ENCODE assay signal across 7 cellular contexts in the genomic region with DNA sequence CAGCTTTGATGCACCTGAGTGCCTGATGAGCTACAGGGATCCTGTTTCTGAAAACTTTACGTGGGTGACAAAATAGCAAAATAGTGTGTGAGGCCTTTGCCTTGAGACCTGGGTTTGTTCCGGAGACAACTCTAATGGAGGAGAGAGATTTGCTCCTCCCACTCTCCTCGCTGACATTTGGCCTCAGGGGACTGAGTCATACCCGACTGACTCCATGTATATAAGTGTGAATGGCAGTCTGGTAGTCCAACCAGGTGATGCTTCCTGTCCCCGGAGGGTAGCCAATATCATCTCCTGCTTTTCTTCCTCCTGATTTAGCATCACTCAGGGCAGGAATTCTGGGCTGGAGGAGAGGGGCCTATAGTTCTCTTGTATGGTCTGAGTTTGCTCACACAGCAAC.
DNase-seq lines count a peak whose midpoint lies in the region; ATAC-seq, FAIRE-seq and TF ChIP-seq lines count a peak whose summit lies in the region.
"Not testable (repeated sequence)": the region's sequence is repeated elsewhere in the genome, so short reads cannot be mapped to it uniquely, and the experiment has no call there.

No MANE protein-coding gene starts in this region.

- not testable (repeated sequence) for H4K20me1 ChIP-seq in PC-3 (ENCODE audit: low read length); K562 (replicated peaks; ENCODE audit: control insufficient read depth, insufficient read depth, low read length); HepG2 (ENCODE audit: insufficient read depth, low read length)

- peak overlapping the region; percentile 75 for H3K27ac ChIP-seq in PC-3 (ENCODE audit: low read length)
- H3K27ac ChIP-seq in K562 (ENCODE audit: extremely low read depth, low read depth, low read length); HepG2 (ENCODE audit: extremely low read length, insufficient read depth, low read length): not testable (repeated sequence)

- POLR2A ChIA-PET in PC-3 (lab: Charles Lee; ENCODE audit: unreplicated experiment); K562 (lab: Yijun Ruan, JAX); HepG2 (lab: Yijun Ruan, JAX): not testable (repeated sequence)

- not testable (repeated sequence) for H3K36me3 ChIP-seq in PC-3 (ENCODE audit: low read depth, low read length); K562 (ENCODE audit: control insufficient read depth, insufficient read depth, low read length); HepG2 (replicated peaks in 1 of 2; ENCODE audit: control insufficient read depth in 1 of 2, insufficient read depth in 2 of 2, low read length in 2 of 2)

- whole genome bisulfite sequencing in K562 (ENCODE audit: insufficient coverage, low coverage, missing lambda C conversion rate): no CpG with 5 or more reads among the region's 5 CpGs
- 0% methylated on average over 1 of the region's 5 CpGs for WGBS in HepG2 (ENCODE audit: low lambda C conversion rate)

- not testable (repeated sequence) for H3K27ac Mint-ChIP-seq in stimulated activated memory B cell treated with anti-CD40 and anti-IgM and Interleukin-4, amounts not matched to agents 10 μg/mL and 1 μg/mL and 100 μg/mL, for 72 hours

- in situ Hi-C loops in K562 (cut with MboI); HepG2 (cut with HindIII; ENCODE audit: extremely low pct_ligation_motif_present, low pct_unique_long_range_greater_than_20kb): not testable (repeated sequence)

- intact Hi-C loops in PC-3 (cut with micrococcal nuclease); K562 (cut with micrococcal nuclease); HepG2 (cut with micrococcal nuclease; ENCODE audit: unreplicated experiment): not testable (repeated sequence)

- not testable (repeated sequence) for H3K4me3 Mint-ChIP-seq in stimulated activated memory B cell treated with anti-CD40 and anti-IgM and Interleukin-4, amounts not matched to agents 10 μg/mL and 1 μg/mL and 100 μg/mL, for 72 hours

- H2AFZ ChIP-seq in PC-3 (ENCODE audit: low read length); K562 (ENCODE audit: low read depth, low read length); HepG2 (ENCODE audit: low read length): not testable (repeated sequence)

- not testable (repeated sequence) for H3F3A ChIP-seq in PC-3 (ENCODE audit: low read length, unreplicated experiment)

- CTCF ChIA-PET in PC-3 (lab: Charles Lee); K562 (lab: Yijun Ruan, JAX; ENCODE audit: low intra/inter-chr PET ratio); HepG2 (lab: Yijun Ruan, JAX; ENCODE audit: low intra/inter-chr PET ratio, low total read pairs): not testable (repeated sequence)

- not testable (repeated sequence) for TF ChIP-seq RAD21 in K562 (CRISPR knock-in tag; conservative IDR thresholded peaks at IDR 0.05 in 1 of 2, IDR thresholded peaks at IDR 0.05 in 1 of 2); HepG2 (CRISPR knock-in tag; IDR thresholded peaks at IDR 0.05)

- not testable (repeated sequence) for TF ChIP-seq EP300 in K562 (IDR thresholded peaks at IDR 0.05; ENCODE audit: low read length); HepG2 (IDR thresholded peaks at IDR 0.05; ENCODE audit: low read depth in 2 of 2, low read length in 2 of 2); HepG2 (CRISPR knock-in tag; IDR thresholded peaks at IDR 0.05; ENCODE audit: borderline replicate concordance)

- H3K4me1 Mint-ChIP-seq in stimulated activated memory B cell treated with anti-CD40 and anti-IgM and Interleukin-4, amounts not matched to agents 10 μg/mL and 1 μg/mL and 100 μg/mL, for 72 hours: not testable (repeated sequence)

- H3K9ac ChIP-seq in PC-3 (ENCODE audit: low read length); K562 (ENCODE audit: insufficient read depth in 1 of 2, low read depth in 2 of 2, low read length in 2 of 2); HepG2 (ENCODE audit: insufficient read depth, low read depth, low read length): not testable (repeated sequence)

- H3K9me1 ChIP-seq in K562 (ENCODE audit: control insufficient read depth, insufficient read depth, low read length): not testable (repeated sequence)

- BruUV-seq in PC-3 (replicated peaks; lab: Mats Ljungman, UMichigan); K562 (replicated peaks; lab: Mats Ljungman, UMichigan); HepG2 (replicated peaks; lab: Mats Ljungman, UMichigan): not testable (repeated sequence)

- not testable (repeated sequence) for H3K4me1 ChIP-seq in PC-3 (ENCODE audit: insufficient read depth, low read length); K562 (replicated peaks in 1 of 2; ENCODE audit: control insufficient read depth in 2 of 2, insufficient read depth in 2 of 2, low read length in 2 of 2); HepG2 (ENCODE audit: insufficient read depth, low read length)

- FAIRE-seq in GM12891 (lab: Jason Lieb, UNC) (peak; percentile 76), H54 (lab: Jason Lieb, UNC) (peak; percentile 11), K562 (lab: Jason Lieb, UNC) (peak; percentile 89)
- FAIRE-seq in HepG2 (lab: Jason Lieb, UNC): not testable (repeated sequence)

- H3K79me2 ChIP-seq in PC-3 (ENCODE audit: low read length); K562 (ENCODE audit: control insufficient read depth, insufficient read depth, low read length); HepG2 (ENCODE audit: insufficient read depth, low read length): not testable (repeated sequence)

- not testable (repeated sequence) for H3K36me3 Mint-ChIP-seq in stimulated activated memory B cell treated with anti-CD40 and anti-IgM and Interleukin-4, amounts not matched to agents 10 μg/mL and 1 μg/mL and 100 μg/mL, for 72 hours

- not testable (repeated sequence) for TF ChIP-seq POLR2A in GM12891 (IDR thresholded peaks at IDR 0.05; ENCODE audit: low read depth, low read length); H54 (IDR thresholded peaks at IDR 0.05; ENCODE audit: low read depth, low read length); K562 (conservative IDR thresholded peaks at IDR 0.05); HepG2 (IDR thresholded peaks at IDR 0.05; ENCODE audit: insufficient read depth in 1 of 2, low read depth in 2 of 2, low read length in 2 of 2)

- not testable (repeated sequence) for H3K27me3 ChIP-seq in PC-3 (ENCODE audit: low read length); K562 (ENCODE audit: control insufficient read depth in 2 of 2, insufficient read depth in 2 of 2, low read length in 2 of 2)
- H3K27me3 ChIP-seq in HepG2 (ENCODE audit: control insufficient read depth in 1 of 2, insufficient read depth in 2 of 2, low read length in 2 of 2): peaks cover 1 to 11% of the 10 kb centered on the region in 2 experiments; a peak in 4 of 5 replicates

- H3K27me3 Mint-ChIP-seq in stimulated activated memory B cell treated with anti-CD40 and anti-IgM and Interleukin-4, amounts not matched to agents 10 μg/mL and 1 μg/mL and 100 μg/mL, for 72 hours: not testable (repeated sequence)

- not testable (repeated sequence) for H3K9me3 Mint-ChIP-seq in stimulated activated memory B cell treated with anti-CD40 and anti-IgM and Interleukin-4, amounts not matched to agents 10 μg/mL and 1 μg/mL and 100 μg/mL, for 72 hours

- not testable (repeated sequence) for H3K9me3 ChIP-seq in PC-3 (ENCODE audit: low read length); K562 (replicated peaks; ENCODE audit: control insufficient read depth, insufficient read depth, low read depth, low read length); HepG2 (ENCODE audit: low read length)

- not testable (repeated sequence) for H3K4me3 ChIP-seq in PC-3 (ENCODE audit: low read length); K562; HepG2 (replicated peaks in 1 of 3; ENCODE audit: insufficient read depth in 1 of 3, low read depth in 2 of 3, low read length in 3 of 3)

- TF ChIP-seq CTCF in PC-3 (conservative IDR thresholded peaks at IDR 0.05; ENCODE audit: low read depth, low read length); K562 (IDR thresholded peaks at IDR 0.05 in 2 of 3, conservative IDR thresholded peaks at IDR 0.05 in 1 of 3; ENCODE audit: insufficient read depth in 2 of 3, low read depth in 1 of 3, low read length in 3 of 3); HepG2 (CRISPR knock-in tag; IDR thresholded peaks at IDR 0.05): not testable (repeated sequence)

- H3K4me2 ChIP-seq in PC-3 (ENCODE audit: low read length); K562 (ENCODE audit: insufficient read depth, low read length); HepG2 (ENCODE audit: low read depth, low read length): not testable (repeated sequence)

- H3K9me2 ChIP-seq in PC-3 (replicated peaks; ENCODE audit: low read length): not testable (repeated sequence)

- ATAC-seq in PC-3 (peak; percentile 39), K562 (peak; percentile 71), HepG2 (peak; percentile 56)
- peak; percentile 55 to 72 for ATAC-seq in activated CD4-positive, CD25-positive, alpha-beta regulatory T cell treated with anti-CD3 and anti-CD28 coated beads, Interleukin-2, amount 50 U/mL, for 24 hours
- peak; percentile 88 for ATAC-seq in stimulated activated memory B cell treated with anti-CD40 and anti-IgM and Interleukin-4, amounts not matched to agents 10 μg/mL and 1 μg/mL and 100 μg/mL, for 72 hours

- not testable (repeated sequence) for DNase-seq in GM12891 (ENCODE audit: insufficient read length, low spot score); H54 (ENCODE audit: insufficient read length, low spot score); PC-3; K562 (ENCODE audit: extremely low read depth in 1 of 4, low spot score in 3 of 4); HepG2 (ENCODE audit: low spot score)
